ENCODE assay signal across 13 cellular contexts in the genomic region with DNA sequence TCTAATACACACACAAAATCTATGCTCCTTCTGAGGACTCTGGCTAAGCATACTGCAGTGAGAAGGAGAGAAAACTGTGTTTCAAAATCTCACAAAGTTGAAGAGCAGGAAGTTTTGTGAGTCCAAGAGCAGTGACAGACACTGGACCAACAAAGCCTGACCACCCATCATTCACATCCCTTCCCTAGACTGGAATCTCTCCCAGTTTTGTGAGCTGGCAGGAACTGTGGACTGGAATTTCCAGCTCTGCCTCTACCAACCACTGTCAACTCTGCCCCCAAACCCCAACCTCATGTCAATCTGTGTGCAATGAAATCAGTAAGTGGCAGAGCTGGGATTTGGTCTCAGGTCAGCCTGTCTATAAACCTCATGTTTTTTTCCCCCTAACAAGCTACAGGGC.
"Had no signal": no experiment of that assay in that cellular context is flagged by ENCODE, and none has a peak within 500 bp of the region (broad histone marks: within the 10 kb centered on the region; RNA-seq: fewer than 3 reads in every experiment).

No MANE protein-coding gene starts in this region.

- H3K4me3 ChIP-seq: heart right ventricle had no signal

- DNase-seq: activated CD4-positive, alpha-beta T cell treated with anti-CD3 and anti-CD28 coated beads for 48 hours; activated CD8-positive, alpha-beta memory T cell treated with anti-CD3 and anti-CD28 coated beads, Interleukin-2, amount 50 U/mL, for 48 hours; activated CD8-positive, alpha-beta T cell treated with anti-CD3 and anti-CD28 coated beads, Interleukin-2, amount 10 ng/mL, durations not matched to agents 7 days and 5 days; activated naive CD4-positive, alpha-beta T cell treated with anti-CD3 and anti-CD28 coated beads for 36 hours; heart right ventricle; midbrain; naive B cell; stimulated activated CD4-positive, alpha-beta T cell treated with anti-CD3 and anti-CD28 coated beads, Interleukin-12 subunit alpha, Interleukin-12 subunit beta, amount 100 ng/mL, for 4 hours; stimulated activated naive CD8-positive, alpha-beta T cell treated with anti-CD3 and anti-CD28 coated beads, Interleukin-15, Interleukin-2, amounts not matched to agents 100 U/mL and 50 U/mL, for 24 hours had no signal

- ATAC-seq: activated CD8-positive, alpha-beta T cell treated with anti-CD3 and anti-CD28 coated beads, Interleukin-2, amount 10 ng/mL, durations not matched to agents 7 days and 5 days; sciatic nerve; SK-N-SH treated with all-trans-retinoic acid at 6 μM for 48 hours; stimulated activated naive CD8-positive, alpha-beta T cell treated with anti-CD3 and anti-CD28 coated beads, Interleukin-15, Interleukin-2, amounts not matched to agents 100 U/mL and 50 U/mL, for 24 hours; WTC11 had no signal

- H3K27me3 ChIP-seq: heart right ventricle had no signal

- H3K36me3 ChIP-seq: heart right ventricle had no signal

- FAIRE-seq: keratinocyte had no signal
